ENCODE assay signal across 21 cellular contexts in genomic region chr18:73318732-73319479, GRCh38.
A peak's percentile ranks its signal among the peaks of the same experiment; 100 is the strongest.
DNase-seq lines count a peak whose midpoint lies in the region; ATAC-seq, FAIRE-seq and TF ChIP-seq lines count a peak whose summit lies in the region.
"Had no signal": no experiment of that assay in that cellular context is flagged by ENCODE, and none has a peak within 500 bp of the region (broad histone marks: within the 10 kb centered on the region; RNA-seq: fewer than 3 reads in every experiment).

No MANE protein-coding gene starts in this region.

- peak overlapping the region; percentile 65; the same call in 1 of the 2 replicates for H2AFZ ChIP-seq in H1 (ENCODE audit: low read length)

- no peak overlapping the region for H3K23ac ChIP-seq in H1 (ENCODE audit: insufficient read length)

- no peak overlapping the region for H4K91ac ChIP-seq in H1 (replicated peaks; ENCODE audit: insufficient read length, low read length)

- no peaks in the 10 kb centered on the region for H4K20me1 ChIP-seq in H1 (replicated peaks in 1 of 2; ENCODE audit: control insufficient read depth in 1 of 2, insufficient read depth in 2 of 2, low read length in 2 of 2)
- H4K20me1 ChIP-seq: BLaER1 had no signal

- H3K79me2 ChIP-seq in H1 (ENCODE audit: control insufficient read depth in 1 of 2, insufficient read depth in 2 of 2, low read length in 2 of 2) = no peaks in the 10 kb centered on the region

- no peak overlapping the region for H2BK15ac ChIP-seq in H1 (ENCODE audit: low read length)

- no peak for TF ChIP-seq RAD21 in H1 (IDR thresholded peaks at IDR 0.05 in 1 of 2, conservative IDR thresholded peaks at IDR 0.05 in 1 of 2; ENCODE audit: low read depth in 2 of 2, low read length in 2 of 2)

- no peaks in the 10 kb centered on the region for H3K23me2 ChIP-seq in H1 (ENCODE audit: low read depth, low read length)

- no peak overlapping the region for H3K56ac ChIP-seq in H1 (replicated peaks; ENCODE audit: insufficient read length, low read depth, low read length)

- no peak overlapping the region for H2BK20ac ChIP-seq in H1 (ENCODE audit: low read length)

- no peak overlapping the region for H2BK5ac ChIP-seq in H1 (ENCODE audit: low read depth, low read length)

- no peaks in the 10 kb centered on the region for H3K4me1 ChIP-seq in H1 (replicated peaks in 1 of 4; ENCODE audit: control insufficient read depth in 3 of 4, insufficient read depth in 4 of 4, low read length in 3 of 4)
- H3K4me1 ChIP-seq: ascending aorta, BLaER1, colonic mucosa, suprapubic skin, uterus had no signal

- H3K4me2 ChIP-seq in H1 (ENCODE audit: insufficient read depth in 1 of 2, low read depth in 2 of 2, low read length in 2 of 2) = no peak overlapping the region
- H3K4me2 ChIP-seq: BLaER1 had no signal

- H2BK120ac ChIP-seq in H1 (replicated peaks; ENCODE audit: low read depth, low read length) = no peak overlapping the region

- 77% methylated on average over 6 of the region's 6 CpGs; no CpG with 5 or more reads in 1 of the 2 experiments for WGBS in H1 (ENCODE audit: extremely low coverage in 1 of 2, insufficient coverage in 1 of 2, insufficient read length in 1 of 2, insufficient replicate concordance in 2 of 2, low coverage in 1 of 2, low lambda C conversion rate in 2 of 2, missing lambda C conversion rate in 1 of 2), 2 experiments

- no peak for FAIRE-seq in H1 (lab: Jason Lieb, UNC)
- FAIRE-seq: endometrium, islet of Langerhans had no signal

- no peak overlapping the region for H3K27ac ChIP-seq in H1 (ENCODE audit: low read depth, low read length)
- H3K27ac ChIP-seq: ascending aorta, BLaER1, colonic mucosa, suprapubic skin, uterus had no signal

- no peak overlapping the region for H3K4me3 ChIP-seq in H1 (ENCODE audit: extremely low read depth in 1 of 4, insufficient read depth in 2 of 4, low read depth in 3 of 4, low read length in 4 of 4)
- H3K4me3 ChIP-seq: ascending aorta, BLaER1, colonic mucosa, suprapubic skin, uterus had no signal

- no peak overlapping the region for H4K8ac ChIP-seq in H1 (ENCODE audit: extremely low read depth, insufficient read depth, low read length)

- ATAC-seq in left lobe of liver (peak; percentile 81), GM19023 (IDR thresholded peaks at IDR 0.05; ENCODE audit: unreplicated experiment) (no peak)
- ATAC-seq: activated T-cell treated with anti-CD3 and anti-CD28 coated beads, Interleukin-2, amount 50 U/mL, for 72 hours had no signal

- H3K36me3 ChIP-seq in H1 (ENCODE audit: control insufficient read depth in 2 of 4, insufficient read depth in 4 of 4, low read length in 3 of 4) = no peaks in the 10 kb centered on the region
- H3K36me3 ChIP-seq: ascending aorta, BLaER1, colonic mucosa, suprapubic skin, uterus had no signal

- no peak overlapping the region for H4K5ac ChIP-seq in H1 (ENCODE audit: insufficient read length, low read depth, low read length)

- no peak overlapping the region for H3K9ac ChIP-seq in H1 (replicated peaks in 1 of 4; ENCODE audit: extremely low read depth in 1 of 4, low read depth in 3 of 4, low read length in 3 of 4)
- H3K9ac ChIP-seq: BLaER1 had no signal

- H3K79me1 ChIP-seq in H1 (ENCODE audit: low read depth, low read length) = no peaks in the 10 kb centered on the region

- peak; percentile 4 for DNase-seq in NCI-H1105 treated with DMSO at 0.1 percent for 48 hours (lab: John Stamatoyannopoulos, UW)
- DNase-seq in NCI-H1105 (lab: John Stamatoyannopoulos, UW) = no peak
- DNase-seq in NCI-H446 treated with DMSO at 0.1 percent for 48 hours (lab: John Stamatoyannopoulos, UW) = peak; percentile 49
- DNase-seq in H1 (ENCODE audit: low read depth in 1 of 2, low spot score in 2 of 2) = no peak
- DNase-seq in left lobe of liver (ENCODE audit: low spot score) = no peak
- DNase-seq in dedifferentiated amniotic fluid mesenchymal stem cell (ENCODE audit: extremely low spot score) = no peak
- no peak for DNase-seq in T1000 (lab: John Stamatoyannopoulos, UW)
- DNase-seq: activated naive CD4-positive, alpha-beta T cell treated with anti-CD3 and anti-CD28 coated beads, Interleukin-2, amount 50 U/mL, for 16 hours; activated T-cell treated with anti-CD3 and anti-CD28 coated beads, Interleukin-2, amount 50 U/mL, for 72 hours; colonic mucosa; hypothalamus; naive B cell; NCI-H2081 treated with DMSO at 0.1 percent for 48 hours; NCI-H510A; uterus had no signal

- CTCF ChIA-PET in H1 (lab: Charles Lee; ENCODE audit: partially characterized antibody) = no interaction called here

- POLR2A ChIA-PET in H1 (lab: Charles Lee; ENCODE audit: partially characterized antibody) = no interaction called here

- H3K9me3 ChIP-seq in H1 (ENCODE audit: insufficient read depth in 2 of 2, low read depth in 1 of 2, low read length in 1 of 2) = no peaks in the 10 kb centered on the region
- H3K9me3 ChIP-seq: ascending aorta, BLaER1, colonic mucosa, suprapubic skin, uterus had no signal

- no peak overlapping the region for H2AK5ac ChIP-seq in H1 (ENCODE audit: low read depth, low read length)

- H3K4ac ChIP-seq in H1 (replicated peaks; ENCODE audit: insufficient read length, low read depth, low read length) = no peak overlapping the region

- TF ChIP-seq CTCF in H1 (IDR thresholded peaks at IDR 0.05; ENCODE audit: control extremely low read depth in 1 of 3, insufficient read depth in 1 of 3, low read depth in 1 of 3, low read length in 3 of 3) = no peak

- no peak overlapping the region for H3K18ac ChIP-seq in H1 (ENCODE audit: extremely low read depth, low read length)

- no peaks in the 10 kb centered on the region for H3K27me3 ChIP-seq in H1 (replicated peaks in 1 of 4; ENCODE audit: control insufficient read depth in 3 of 4, extremely low read depth in 1 of 4, insufficient read depth in 3 of 4, low read length in 3 of 4)
- H3K27me3 ChIP-seq: ascending aorta, BLaER1, colonic mucosa, suprapubic skin, uterus had no signal

- no peak overlapping the region for H3K14ac ChIP-seq in H1 (ENCODE audit: insufficient read length)

- TF ChIP-seq POLR2A in H1 (IDR thresholded peaks at IDR 0.05; ENCODE audit: control extremely low read depth in 1 of 2, low read depth in 2 of 2, low read length in 2 of 2) = no peak

- TF ChIP-seq EP300 in H1 (IDR thresholded peaks at IDR 0.05; ENCODE audit: borderline replicate concordance in 1 of 2, low read depth in 2 of 2, low read length in 2 of 2) = no peak

- no peak overlapping the region for H2BK12ac ChIP-seq in H1 (ENCODE audit: low read depth, low read length)

TF ChIP-seq in H1, 55 proteins besides CTCF, POLR2A, EP300 and RAD21:
- TF ChIP-seq KDM1A (IDR thresholded peaks at IDR 0.05; ENCODE audit: borderline replicate concordance, low read length) (no peak), TCF12 (IDR thresholded peaks at IDR 0.05; ENCODE audit: low read depth, low read length) (no peak), POU5F1 (IDR thresholded peaks at IDR 0.05; ENCODE audit: low read depth, low read length) (no peak), BCL11A (IDR thresholded peaks at IDR 0.05; ENCODE audit: low read depth in 2 of 2, low read length in 2 of 2) (no peak), TEAD4 (IDR thresholded peaks at IDR 0.05; ENCODE audit: low read depth, low read length) (no peak), POLR2AphosphoS5 (IDR thresholded peaks at IDR 0.05; ENCODE audit: low read depth, low read length) (no peak), HDAC6 (IDR thresholded peaks at IDR 0.05; ENCODE audit: low read depth, low read length) (no peak), CBX5 (IDR thresholded peaks at IDR 0.05; ENCODE audit: low read depth, low read length) (no peak), SRF (IDR thresholded peaks at IDR 0.05; ENCODE audit: low read depth, low read length) (no peak), CBX8 (IDR thresholded peaks at IDR 0.05; ENCODE audit: borderline replicate concordance, low read depth, low read length) (no peak), JUND (IDR thresholded peaks at IDR 0.05; ENCODE audit: low read length) (no peak), E2F6 (IDR thresholded peaks at IDR 0.05) (no peak), FOSL1 (IDR thresholded peaks at IDR 0.05; ENCODE audit: insufficient read depth, low read depth, low read length) (no peak), SIRT6 (IDR thresholded peaks at IDR 0.05; ENCODE audit: low read length) (no peak), TAF1 (IDR thresholded peaks at IDR 0.05; ENCODE audit: low read depth, low read length) (no peak), SIN3A (conservative IDR thresholded peaks at IDR 0.05 in 1 of 2, IDR thresholded peaks at IDR 0.05 in 1 of 2; ENCODE audit: low read depth in 1 of 2, low read length in 2 of 2) (no peak)

Comparison
In these comparisons a context has a peak if more than half of its experiments do, and no peak if none do; other contexts are left out.
1. DNase-seq: peak in NCI-H1105 treated with DMSO at 0.1 percent for 48 hours (single experiment) and NCI-H446 treated with DMSO at 0.1 percent for 48 hours (single experiment); none in NCI-H1105 (single experiment), H1 (0 of 2), left lobe of liver (single experiment), dedifferentiated amniotic fluid mesenchymal stem cell (single experiment) and T1000 (single experiment).